9 cellular contexts compared by ENCODE assay signal in genomic region chr21:17775431-17776126, GRCh38. TPM values are rescaled to one million over a fixed set of nuclear protein-coding genes. Genes with fewer than 3 reads are reported as not detected.
A peak's percentile ranks its signal among the peaks of the same experiment; 100 is the strongest.
DNase-seq lines count a peak whose midpoint lies in the region; ATAC-seq, FAIRE-seq and TF ChIP-seq lines count a peak whose summit lies in the region.
"Had no signal": no experiment of that assay in that cellular context is flagged by ENCODE, and none has a peak within 500 bp of the region (broad histone marks: within the 10 kb centered on the region; RNA-seq: fewer than 3 reads in every experiment).

No MANE protein-coding gene starts in this region.

- no peak for TF ChIP-seq CTCF in Calu3 (IDR thresholded peaks at IDR 0.05; ENCODE audit: unreplicated experiment)

- H3K4me3 Mint-ChIP-seq in naive thymus-derived CD8-positive, alpha-beta T cell, result peak overlapping the region; percentile 60 to 85 (median 76)
- H3K4me3 Mint-ChIP-seq in Calu3 (ENCODE audit: low read depth, unreplicated experiment), result no peak overlapping the region

- CTCF ChIA-PET in Calu3 (lab: Charles Lee), result no interaction called here

- H3K36me3 ChIP-seq in HAP-1 (replicated peaks), result no peaks in the 10 kb centered on the region
- H3K36me3 ChIP-seq in aorta (ENCODE audit: control insufficient read depth in 1 of 2, insufficient read depth in 2 of 2, low read length in 1 of 2), result no peaks in the 10 kb centered on the region

- H3K27me3 Mint-ChIP-seq in naive thymus-derived CD8-positive, alpha-beta T cell, result no peaks in the 10 kb centered on the region
- no peaks in the 10 kb centered on the region for H3K27me3 Mint-ChIP-seq in Calu3 (ENCODE audit: unreplicated experiment)

- ATAC-seq in HG02763 (IDR thresholded peaks at IDR 0.05; ENCODE audit: unreplicated experiment), result peak; percentile 76
- peak; percentile 85 to 87 for ATAC-seq in naive thymus-derived CD8-positive, alpha-beta T cell
- no peak for ATAC-seq in aorta (ENCODE audit: low FRiP score)

- peaks cover 23 to 55% (median 36%) of the 10 kb centered on the region in 4 donors for H3K4me1 Mint-ChIP-seq in naive thymus-derived CD8-positive, alpha-beta T cell
- H3K4me1 Mint-ChIP-seq in Calu3 (ENCODE audit: low read depth, unreplicated experiment), result no peaks in the 10 kb centered on the region

- intact Hi-C loops in Calu3 (cut with micrococcal nuclease; ENCODE audit: unreplicated experiment), result no loop called here
- intact Hi-C loops in aorta (cut with DNase I), result no loop called here

- BruUV-seq in Calu3 (replicated peaks; lab: Mats Ljungman, UMichigan), result no TSS peak

- POLR2A ChIA-PET in naive thymus-derived CD8-positive, alpha-beta T cell (lab: Charles Lee), result interaction anchor here (1.2 to 2.9 kb wide), 6 partner anchors 8 to 43 kb away, joined by 3 to 49 read pairs (median 5); partner anchors contain the start of gene C21orf91

- in situ Hi-C loops in HAP-1 (cut with MboI; ENCODE audit: low sequenced_read_pairs), result no loop called here

- H3K27ac ChIP-seq in aorta (ENCODE audit: low read depth in 1 of 2, low read length in 2 of 2), result no peak overlapping the region

- peaks cover 3 to 20% (median 19%) of the 10 kb centered on the region in 3 donors for H3K36me3 Mint-ChIP-seq in naive thymus-derived CD8-positive, alpha-beta T cell
- H3K36me3 Mint-ChIP-seq in Calu3 (ENCODE audit: insufficient read depth, unreplicated experiment), result no peaks in the 10 kb centered on the region

- H3K27ac Mint-ChIP-seq in naive thymus-derived CD8-positive, alpha-beta T cell, result peak overlapping the region; percentile 51 to 93 (median 88)
- no peak overlapping the region for H3K27ac Mint-ChIP-seq in Calu3 (ENCODE audit: unreplicated experiment)

- H3K4me1 ChIP-seq in HAP-1 (no peaks in the 10 kb centered on the region), aorta (ENCODE audit: control insufficient read depth in 1 of 2, insufficient read depth in 2 of 2, low read length in 2 of 2) (no peaks in the 10 kb centered on the region)

- 85 to 89% methylated on average over 17 of the region's 17 CpGs for WGBS in aorta, 2 donors

- H3K4me3 ChIP-seq in HAP-1 (no peak overlapping the region), aorta (ENCODE audit: low read length in 2 of 2) (no peak overlapping the region)

- no peaks in the 10 kb centered on the region for H3K9me3 ChIP-seq in HAP-1
- no peaks in the 10 kb centered on the region for H3K9me3 ChIP-seq in aorta (ENCODE audit: control insufficient read depth, low read length)

- DNase-seq in GM18507 (ENCODE audit: extremely low spot score, insufficient read length, low read depth), result no peak
- peak; percentile 22 to 29 for DNase-seq in activated CD4-positive, alpha-beta T cell treated with anti-CD3 and anti-CD28 coated beads for 24 hours (ENCODE audit: low read depth in 2 of 2)
- DNase-seq in naive thymus-derived CD8-positive, alpha-beta T cell, result peak in 8 of 10 donors; percentile 22 to 77 (median 50)
- no peak for DNase-seq in Calu3
- DNase-seq in HAP-1 (ENCODE audit: low spot score in 2 of 2), result no peak
- no peak for DNase-seq in aorta
- no peak for DNase-seq in SW 1271 (lab: John Stamatoyannopoulos, UW)

- FAIRE-seq in GM18507 (lab: Jason Lieb, UNC), result peak; percentile 95
- FAIRE-seq: TTC549 had no signal

- peaks cover 0 to 42% (median 22%) of the 10 kb centered on the region in 9 donors for H3K9me3 Mint-ChIP-seq in naive thymus-derived CD8-positive, alpha-beta T cell
- peaks cover 10% of the 10 kb centered on the region for H3K9me3 Mint-ChIP-seq in Calu3 (ENCODE audit: low read depth, unreplicated experiment)

- H3K27me3 ChIP-seq in HAP-1 (ENCODE audit: low read depth) (no peaks in the 10 kb centered on the region), aorta (ENCODE audit: control insufficient read depth in 1 of 2, insufficient read depth in 2 of 2, low read length in 1 of 2) (no peaks in the 10 kb centered on the region)

RNA-seq across cellular contexts. Expression of gene C21orf91, which starts 43.6 kb away (rescaled TPM):
- total RNA-seq in naive thymus-derived CD8-positive, alpha-beta T cell, result 10 to 100 TPM; 53.2 to 56.4 TPM
- 10 to 100 TPM; 30.7 to 40.3 (median 30.7) TPM for polyA plus RNA-seq in naive thymus-derived CD8-positive, alpha-beta T cell
- total RNA-seq in Calu3 (2022) (9.6 and 10.6 TPM in 2 replicates), aorta (10 to 100 TPM; 17.5 to 19.2 TPM)
- polyA plus RNA-seq in aorta, result 1 to 10 TPM; 3.1 to 3.9 TPM

Comparison
In these comparisons a context has a peak if more than half of its experiments do, and no peak if none do; other contexts are left out.
1. DNase-seq: peak in activated CD4-positive, alpha-beta T cell treated with anti-CD3 and anti-CD28 coated beads for 24 hours (2 of 2) and naive thymus-derived CD8-positive, alpha-beta T cell (8 of 10); none in GM18507 (single experiment), Calu3 (single experiment), HAP-1 (0 of 2), aorta (0 of 2) and SW 1271 (0 of 2).